Comparison of ENCODE assay signal across 8 cellular contexts in the genomic region with DNA sequence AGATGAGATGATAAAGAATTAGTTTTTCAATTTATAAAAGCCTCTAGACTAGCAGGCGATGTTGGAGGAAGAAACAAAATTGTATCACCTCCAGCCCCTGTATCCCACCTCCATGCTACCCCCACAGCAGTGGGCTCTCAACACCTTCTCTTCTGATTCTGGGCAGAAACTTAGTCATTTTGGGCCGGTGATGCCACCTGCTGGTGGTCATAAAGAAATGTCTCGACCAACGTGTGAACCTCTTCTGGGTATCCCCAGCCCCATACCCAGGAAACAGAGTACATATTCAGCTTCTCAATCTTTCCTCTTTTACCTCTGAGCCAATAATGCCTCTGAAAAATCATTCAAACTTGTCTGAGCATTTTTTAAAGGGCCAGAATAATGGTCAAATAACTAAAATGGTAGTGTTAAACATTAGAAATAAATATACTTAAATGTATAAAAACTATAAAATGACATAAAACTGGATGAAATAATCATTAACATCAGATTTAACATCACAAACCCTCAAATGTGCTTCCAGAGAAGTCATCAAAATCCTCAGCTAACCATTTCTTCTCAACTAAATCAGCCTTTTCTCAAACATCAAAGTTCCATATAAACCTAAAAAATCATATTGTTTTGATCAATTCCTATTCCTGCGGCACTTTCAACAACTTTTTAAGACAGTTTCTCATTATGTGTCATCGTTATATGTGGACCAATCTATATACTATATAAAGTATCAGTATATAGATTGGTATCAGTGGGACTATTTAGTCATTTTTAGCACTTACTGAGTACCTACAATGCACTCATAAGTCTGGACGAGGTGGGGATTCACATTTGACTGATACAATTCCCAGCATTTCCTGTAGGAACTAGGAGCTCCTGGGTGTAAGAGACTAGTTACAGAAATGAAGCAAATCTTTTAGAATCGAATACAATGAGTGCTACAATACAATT.
A peak's percentile ranks its signal among the peaks of the same experiment; 100 is the strongest.
DNase-seq lines count a peak whose midpoint lies in the region; ATAC-seq, FAIRE-seq and TF ChIP-seq lines count a peak whose summit lies in the region.

No MANE protein-coding gene starts in this region.

- H3K4me2 ChIP-seq in osteoblast (ENCODE audit: insufficient read depth, low read length) = no peak overlapping the region

- no peaks in the 10 kb centered on the region for H3K27me3 ChIP-seq in Peyer's patch
- H3K27me3 ChIP-seq in osteoblast (ENCODE audit: insufficient read depth, low read length) = no peaks in the 10 kb centered on the region
- no peaks in the 10 kb centered on the region for H3K27me3 ChIP-seq in thyroid gland

- H3K4me1 ChIP-seq in Peyer's patch (no peaks in the 10 kb centered on the region), osteoblast (ENCODE audit: insufficient read depth, low read length) (no peaks in the 10 kb centered on the region), thyroid gland (no peaks in the 10 kb centered on the region)

- TF ChIP-seq POLR2A in Peyer's patch (IDR thresholded peaks at IDR 0.05) (no peak), thyroid gland (IDR thresholded peaks at IDR 0.05) (no peak)

- H3K4me3 ChIP-seq in Peyer's patch (no peak overlapping the region), fibroblast of villous mesenchyme (ENCODE audit: low read depth, low read length) (no peak overlapping the region), osteoblast (ENCODE audit: insufficient read depth, low read length) (no peak overlapping the region), thyroid gland (replicated peaks in 1 of 3) (no peak overlapping the region)

- no peak for FAIRE-seq in D721Med (lab: Jason Lieb, UNC)

- peaks cover 16% of the 10 kb centered on the region for H4K20me1 ChIP-seq in osteoblast (ENCODE audit: insufficient read depth, low read length)

- H3K36me3 ChIP-seq in Peyer's patch (peaks cover 0 to 43% (median 0%) of the 10 kb centered on the region in 3 donors), osteoblast (ENCODE audit: insufficient read depth, low read length) (peaks cover 66% of the 10 kb centered on the region), thyroid gland (peaks cover 0 to 3% of the 10 kb centered on the region in 2 donors)

- H3K9me3 ChIP-seq in Peyer's patch (no peaks in the 10 kb centered on the region), osteoblast (ENCODE audit: low read depth, low read length) (no peaks in the 10 kb centered on the region), thyroid gland (no peaks in the 10 kb centered on the region)

- no peak overlapping the region for H3K27ac ChIP-seq in Peyer's patch
- H3K27ac ChIP-seq in osteoblast (ENCODE audit: low read depth, low read length) = no peak overlapping the region
- H3K27ac ChIP-seq in thyroid gland = no peak overlapping the region

- WGBS in thyroid gland, 2 donors = 55 to 58% methylated on average over 8 of the region's 8 CpGs

- peak; percentile 75 for TF ChIP-seq CTCF in D721Med (IDR thresholded peaks at IDR 0.05; ENCODE audit: insufficient read depth, missing control alignments)
- peak; percentile 29 to 63 (median 53) for TF ChIP-seq CTCF in Peyer's patch (IDR thresholded peaks at IDR 0.05)
- peak; percentile 70 for TF ChIP-seq CTCF in fibroblast of villous mesenchyme (IDR thresholded peaks at IDR 0.05; ENCODE audit: insufficient read depth, low read depth, low read length)
- peak; percentile 78 for TF ChIP-seq CTCF in osteoblast (IDR thresholded peaks at IDR 0.05; ENCODE audit: extremely low read depth, low read depth, low read length)
- peak; percentile 19 to 68 (median 46) for TF ChIP-seq CTCF in thyroid gland (IDR thresholded peaks at IDR 0.05)

- no peak overlapping the region for H2AFZ ChIP-seq in osteoblast (ENCODE audit: low read length)

- H3K79me2 ChIP-seq in osteoblast (ENCODE audit: insufficient read depth, low read length) = peaks cover 53% of the 10 kb centered on the region

- no peak for ATAC-seq in HG03571 (IDR thresholded peaks at IDR 0.05; ENCODE audit: unreplicated experiment)

- DNase-seq in D721Med (ENCODE audit: insufficient read length, low spot score) = peak; percentile 43
- peak; percentile 46 for DNase-seq in HT1080 (ENCODE audit: low read depth)
- peak; percentile 29 to 70 (median 52) for DNase-seq in Peyer's patch
- DNase-seq in activated T-cell treated with anti-CD3 and anti-CD28 coated beads, Interleukin-2, amount 50 U/mL, for 48 hours = peak; percentile 64 to 75
- peak; percentile 70 for DNase-seq in fibroblast of villous mesenchyme (ENCODE audit: low read depth)
- DNase-seq in osteoblast (ENCODE audit: insufficient read length, low spot score, missing footprints) = peak; percentile 76
- DNase-seq in thyroid gland = peak; percentile 29 to 39

- intact Hi-C loops in thyroid gland (cut with DNase I) = no loop called here
